ENCODE assay signal across 11 cellular contexts in the genomic region with DNA sequence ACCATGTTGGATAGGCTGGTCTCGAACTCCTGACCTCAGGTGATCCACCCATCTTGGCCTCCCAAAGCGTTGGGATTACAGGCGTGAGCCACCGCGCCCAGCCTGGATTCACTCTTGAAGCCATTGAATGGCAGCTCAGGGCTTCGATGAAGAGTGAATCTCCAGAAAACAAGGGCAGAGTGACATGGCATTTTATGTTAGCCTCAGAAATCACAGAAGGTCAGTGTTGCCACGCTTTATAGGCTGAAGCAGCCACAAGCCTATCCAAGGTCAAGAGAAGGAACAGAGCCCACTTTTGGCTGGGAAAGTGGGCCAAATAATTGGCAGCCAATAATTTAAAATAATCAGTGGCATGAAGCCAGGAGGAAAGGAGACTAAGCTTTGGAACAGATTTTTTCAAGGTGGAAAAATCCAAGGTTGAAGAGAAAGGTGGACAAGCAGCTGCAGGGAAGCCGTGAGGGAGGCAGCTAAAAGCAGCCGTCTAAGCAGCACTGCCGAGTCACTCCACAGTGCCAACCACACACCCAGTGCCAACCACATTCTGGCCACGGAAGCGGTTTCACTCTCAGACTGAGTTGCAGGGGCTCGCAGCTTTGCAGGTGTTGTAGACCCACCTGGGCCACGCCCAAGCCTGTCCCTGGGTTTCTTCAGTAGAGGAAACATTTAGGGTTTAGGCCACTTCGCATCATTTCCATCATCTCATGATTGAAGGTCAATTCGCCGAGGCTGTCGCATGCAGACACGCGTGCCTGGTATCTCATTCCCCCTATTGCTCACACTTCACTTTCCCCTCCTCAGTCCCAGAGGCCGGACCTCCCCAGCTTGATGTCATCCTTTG. TPM values are rescaled to one million over a fixed set of nuclear protein-coding genes. Genes with fewer than 3 reads are reported as not detected.
A peak's percentile ranks its signal among the peaks of the same experiment; 100 is the strongest.
DNase-seq lines count a peak whose midpoint lies in the region; ATAC-seq and FAIRE-seq lines count a peak whose summit lies in the region.
"Had no signal": no experiment of that assay in that cellular context is flagged by ENCODE, and none has a peak within 500 bp of the region (broad histone marks: within the 10 kb centered on the region; RNA-seq: fewer than 3 reads in every experiment).

No MANE protein-coding gene starts in this region.

- no peaks in the 10 kb centered on the region for H3K9me3 Mint-ChIP-seq in memory B cell
- no peaks in the 10 kb centered on the region for H3K9me3 Mint-ChIP-seq in stimulated activated memory B cell treated with anti-CD40 and anti-IgM and Interleukin-4, amounts not matched to agents 10 μg/mL and 1 μg/mL and 100 μg/mL, for 72 hours

- no peak overlapping the region for H3K27ac Mint-ChIP-seq in memory B cell
- H3K27ac Mint-ChIP-seq in stimulated activated memory B cell treated with anti-CD40 and anti-IgM and Interleukin-4, amounts not matched to agents 10 μg/mL and 1 μg/mL and 100 μg/mL, for 72 hours: no peak overlapping the region

- peaks cover 9% of the 10 kb centered on the region for H3K4me1 Mint-ChIP-seq in memory B cell
- peaks cover 16% of the 10 kb centered on the region for H3K4me1 Mint-ChIP-seq in stimulated activated memory B cell treated with anti-CD40 and anti-IgM and Interleukin-4, amounts not matched to agents 10 μg/mL and 1 μg/mL and 100 μg/mL, for 72 hours

- H3K4me3 Mint-ChIP-seq in memory B cell: no peak overlapping the region
- H3K4me3 Mint-ChIP-seq in stimulated activated memory B cell treated with anti-CD40 and anti-IgM and Interleukin-4, amounts not matched to agents 10 μg/mL and 1 μg/mL and 100 μg/mL, for 72 hours: no peak overlapping the region

- no peaks in the 10 kb centered on the region for H3K36me3 Mint-ChIP-seq in memory B cell
- H3K36me3 Mint-ChIP-seq in stimulated activated memory B cell treated with anti-CD40 and anti-IgM and Interleukin-4, amounts not matched to agents 10 μg/mL and 1 μg/mL and 100 μg/mL, for 72 hours: peaks cover 2% of the 10 kb centered on the region

- peak; percentile 80 for DNase-seq in NCI-H69 (lab: John Stamatoyannopoulos, UW)
- peak; percentile 64 for DNase-seq in activated T-cell treated with anti-CD3 and anti-CD28 coated beads for 48 hours (ENCODE audit: low read depth)
- no peak for DNase-seq in memory B cell (ENCODE audit: low spot score in 2 of 2)
- DNase-seq in urothelium cell line (ENCODE audit: low spot score): no peak
- no peak for DNase-seq in H4 (ENCODE audit: low spot score)
- no peak for DNase-seq in left ventricle myocardium superior
- DNase-seq: cerebellar nuclear complex, GF-D8, NCI-H2227 treated with DMSO at 0.1 percent for 48 hours had no signal

- ATAC-seq in memory B cell (ENCODE audit: low read depth): peak; percentile 63
- peak; percentile 88 for ATAC-seq in stimulated activated memory B cell treated with anti-CD40 and anti-IgM and Interleukin-4, amounts not matched to agents 10 μg/mL and 1 μg/mL and 100 μg/mL, for 72 hours
- ATAC-seq in left ventricle myocardium superior: no peak

- H3K27me3 Mint-ChIP-seq in memory B cell: peaks cover 3% of the 10 kb centered on the region
- no peaks in the 10 kb centered on the region for H3K27me3 Mint-ChIP-seq in stimulated activated memory B cell treated with anti-CD40 and anti-IgM and Interleukin-4, amounts not matched to agents 10 μg/mL and 1 μg/mL and 100 μg/mL, for 72 hours

- intact Hi-C loops in left ventricle myocardium superior (cut with micrococcal nuclease): no loop called here

- FAIRE-seq in urothelium cell line (lab: Jason Lieb, UNC): no peak

RNA-seq across cellular contexts. Expression of gene AVP, which starts 17.4 kb away (rescaled TPM):
- not detected in 2 replicates for total RNA-seq in H4 (2014; rRNA removed; shearing (Covaris generic))
- not detected for total RNA-seq in left ventricle myocardium superior
- total RNA-seq: heart left ventricle had no signal

RNA-seq across cellular contexts. Expression of gene OXT, which starts 30.5 kb away (rescaled TPM):
- not detected in 2 replicates for total RNA-seq in H4 (2014; rRNA removed; shearing (Covaris generic))
- not detected for total RNA-seq in left ventricle myocardium superior

RNA-seq across cellular contexts. Expression of gene MRPS26, which starts 56.1 kb away (rescaled TPM):
- 78.0 and 80.0 TPM in 2 replicates for total RNA-seq in H4 (2014; rRNA removed; shearing (Covaris generic))
- 57.5 TPM for total RNA-seq in left ventricle myocardium superior

RNA-seq across cellular contexts. Expression of gene FASTKD5, which starts 57.7 kb away (rescaled TPM):
- 21.8 and 23.1 TPM in 2 replicates for total RNA-seq in H4 (2014; rRNA removed; shearing (Covaris generic))
- 29.1 TPM for total RNA-seq in left ventricle myocardium superior

RNA-seq across cellular contexts. Expression of gene UBOX5, which starts 57.7 kb away (rescaled TPM):
- total RNA-seq in H4 (2014; rRNA removed; shearing (Covaris generic)): 1.7 and 2.3 TPM in 2 replicates
- total RNA-seq in left ventricle myocardium superior: 2.9 TPM

Comparison
In these comparisons a context has a peak if more than half of its experiments do, and no peak if none do; other contexts are left out.
1. DNase-seq: peak in NCI-H69 (single experiment) and activated T-cell treated with anti-CD3 and anti-CD28 coated beads for 48 hours (single experiment); none in memory B cell (0 of 2), urothelium cell line (single experiment), H4 (single experiment) and left ventricle myocardium superior (single experiment).